ENCODE assay signal across 36 cellular contexts in genomic region chrX:17685026-17685425, GRCh38.
"Had no signal": no experiment of that assay in that cellular context is flagged by ENCODE, and none has a peak within 500 bp of the region (broad histone marks: within the 10 kb centered on the region; RNA-seq: fewer than 3 reads in every experiment).

No MANE protein-coding gene starts in this region.

- H3K4me1 ChIP-seq: adrenal gland, body of pancreas, breast epithelium had no signal

- ATAC-seq: activated CD8-positive, alpha-beta T cell treated with anti-CD3 and anti-CD28 coated beads for 36 hours; activated naive CD4-positive, alpha-beta T cell treated with anti-CD3 and anti-CD28 coated beads, Interleukin-2, amount 50 U/mL, for 72 hours; activated T-cell treated with anti-CD3 and anti-CD28 coated beads, Interleukin-2, amount 50 U/mL, for 4 hours; activated T-cell treated with anti-CD3 and anti-CD28 coated beads, Interleukin-2, amount 50 U/mL, for 72 hours; activated T-helper 17 cell treated with anti-CD3 and anti-CD28 coated beads, Interleukin-2, amount 50 U/mL, for 72 hours; body of pancreas had no signal

- H3K9me3 ChIP-seq: adrenal gland, body of pancreas, breast epithelium had no signal

- H3K4me3 ChIP-seq: adrenal gland, body of pancreas, breast epithelium had no signal

- H3K4me3 Mint-ChIP-seq: activated B cell treated with CpG ODN at 0.5 μM for 24 hours; activated CD4-positive, alpha-beta memory T cell treated with anti-CD3 and anti-CD28 coated beads for 36 hours; activated CD4-positive, alpha-beta T cell treated with anti-CD3 and anti-CD28 coated beads, Interleukin-2, amount 10 ng/mL, durations not matched to agents 24 days and 14 days; activated CD8-positive, alpha-beta T cell treated with anti-CD3 and anti-CD28 coated beads for 36 hours; activated naive CD4-positive, alpha-beta T cell treated with anti-CD3 and anti-CD28 coated beads for 36 hours; activated naive CD8-positive, alpha-beta T cell treated with anti-CD3 and anti-CD28 coated beads for 36 hours; activated T-cell treated with anti-CD3 and anti-CD28 coated beads, Interleukin-2, amount 50 U/mL, for 4 hours; activated T-cell treated with anti-CD3 and anti-CD28 coated beads, Interleukin-2, amount 50 U/mL, for 72 hours; activated T-helper 1 cell treated with anti-CD3 and anti-CD28 coated beads, Interleukin-12 subunit alpha, Interleukin-12 subunit beta, Interleukin-2, Interleukin-4 antibody, amounts not matched to agents 30 ng/mL and 10 ng/mL and 1 ng/mL, durations not matched to agents 14 hours and 24 hours and 36 hours; activated T-helper 17 cell treated with anti-CD3 and anti-CD28 coated beads, Interleukin-2, amount 50 U/mL, for 72 hours; T-helper 1 cell treated with Interleukin-12 subunit alpha and Interleukin-12 subunit beta and Interleukin-4 antibody, amounts not matched to agents 30 μg/mL and 1 μg/mL, for 36 hours; T-helper 2 cell treated with Interferon-gamma antibody and Interleukin-4, amounts not matched to agents 5 μg/mL and 100 μg/mL, for 36 hours had no signal

- H3K27ac ChIP-seq: adrenal gland, body of pancreas, brain microvascular endothelial cell, breast epithelium, VCaP had no signal

- DNase-seq: activated B cell treated with CpG ODN at 0.5 μM for 24 hours; activated CD4-positive, alpha-beta memory T cell treated with anti-CD3 and anti-CD28 coated beads for 36 hours; activated CD4-positive, alpha-beta T cell treated with anti-CD3 and anti-CD28 coated beads for 4 hours; activated CD4-positive, alpha-beta T cell treated with anti-CD3 and anti-CD28 coated beads, Interleukin-2, amount 10 ng/mL, durations not matched to agents 24 days and 14 days; activated CD4-positive, alpha-beta T cell treated with anti-CD3 and anti-CD28 coated beads, Interleukin-2, amount 50 U/mL, for 1 hour; activated CD4-positive, alpha-beta T cell treated with anti-CD3 and anti-CD28 coated beads, Interleukin-2, amount 50 U/mL, for 4 hours; activated CD4-positive, CD25-positive, alpha-beta regulatory T cell treated with anti-CD3 and anti-CD28 coated beads, Interleukin-2, amount 50 U/mL, for 72 hours; activated CD8-positive, alpha-beta memory T cell treated with anti-CD3 and anti-CD28 coated beads, Interleukin-2, amount 50 U/mL, for 4 hours; activated CD8-positive, alpha-beta T cell treated with anti-CD3 and anti-CD28 coated beads for 36 hours; activated effector memory CD4-positive, alpha-beta T cell treated with anti-CD3 and anti-CD28 coated beads, Interleukin-2, amount 50 U/mL, for 16 hours; activated gamma-delta T cell treated with Interleukin-2 at 50 U/mL for 16 hours; activated naive CD4-positive, alpha-beta T cell; activated naive CD4-positive, alpha-beta T cell treated with anti-CD3 and anti-CD28 coated beads for 36 hours; activated naive CD4-positive, alpha-beta T cell treated with anti-CD3 and anti-CD28 coated beads, Interleukin-2, amount 50 U/mL, for 16 hours; activated naive CD8-positive, alpha-beta T cell treated with anti-CD3 and anti-CD28 coated beads for 36 hours; activated T-cell treated with anti-CD3 and anti-CD28 coated beads for 4 hours; activated T-cell treated with anti-CD3 and anti-CD28 coated beads, Interleukin-2, amount 50 U/mL, for 1 hour; activated T-cell treated with anti-CD3 and anti-CD28 coated beads, Interleukin-2, amount 50 U/mL, for 4 hours; activated T-cell treated with anti-CD3 and anti-CD28 coated beads, Interleukin-2, amount 50 U/mL, for 72 hours; adrenal gland; amniotic stem cell; aorta; body of pancreas; brain microvascular endothelial cell; central memory CD4-positive, alpha-beta T cell; T-helper 1 cell; T-helper 2 cell; T-helper 9 cell had no signal

- H3K27me3 Mint-ChIP-seq: activated CD4-positive, alpha-beta memory T cell treated with anti-CD3 and anti-CD28 coated beads for 36 hours; activated CD4-positive, alpha-beta T cell treated with anti-CD3 and anti-CD28 coated beads, Interleukin-2, amount 10 ng/mL, durations not matched to agents 24 days and 14 days; activated CD8-positive, alpha-beta T cell treated with anti-CD3 and anti-CD28 coated beads for 36 hours; activated naive CD8-positive, alpha-beta T cell treated with anti-CD3 and anti-CD28 coated beads for 36 hours; activated T-helper 17 cell treated with anti-CD3 and anti-CD28 coated beads, Interleukin-2, amount 50 U/mL, for 72 hours had no signal

- H3K36me3 Mint-ChIP-seq: activated CD4-positive, alpha-beta memory T cell treated with anti-CD3 and anti-CD28 coated beads for 36 hours; activated naive CD4-positive, alpha-beta T cell treated with anti-CD3 and anti-CD28 coated beads, Interleukin-2, amount 50 U/mL, for 72 hours had no signal

- H3K27me3 ChIP-seq: adrenal gland, body of pancreas, brain microvascular endothelial cell had no signal

- H3K27ac Mint-ChIP-seq: activated B cell treated with CpG ODN at 0.5 μM for 24 hours; activated CD4-positive, alpha-beta memory T cell treated with anti-CD3 and anti-CD28 coated beads for 36 hours; activated CD4-positive, alpha-beta T cell treated with anti-CD3 and anti-CD28 coated beads, Interleukin-2, amount 10 ng/mL, durations not matched to agents 24 days and 14 days; activated CD8-positive, alpha-beta T cell treated with anti-CD3 and anti-CD28 coated beads for 36 hours; activated naive CD4-positive, alpha-beta T cell treated with anti-CD3 and anti-CD28 coated beads for 36 hours; activated naive CD4-positive, alpha-beta T cell treated with anti-CD3 and anti-CD28 coated beads, Interleukin-2, amount 50 U/mL, for 72 hours; activated naive CD8-positive, alpha-beta T cell treated with anti-CD3 and anti-CD28 coated beads for 36 hours; activated T-cell treated with anti-CD3 and anti-CD28 coated beads, Interleukin-2, amount 50 U/mL, for 72 hours; activated T-helper 1 cell treated with anti-CD3 and anti-CD28 coated beads, Interleukin-12 subunit alpha, Interleukin-12 subunit beta, Interleukin-2, Interleukin-4 antibody, amounts not matched to agents 30 ng/mL and 10 ng/mL and 1 ng/mL, durations not matched to agents 14 hours and 24 hours and 36 hours; activated T-helper 17 cell treated with anti-CD3 and anti-CD28 coated beads, Interleukin-2, amount 50 U/mL, for 72 hours; T-helper 1 cell treated with Interleukin-12 subunit alpha and Interleukin-12 subunit beta and Interleukin-4 antibody, amounts not matched to agents 30 μg/mL and 1 μg/mL, for 36 hours; T-helper 2 cell treated with Interferon-gamma antibody and Interleukin-4, amounts not matched to agents 5 μg/mL and 100 μg/mL, for 36 hours had no signal

- H3K36me3 ChIP-seq: adrenal gland, brain microvascular endothelial cell, breast epithelium had no signal

- H3K9me3 Mint-ChIP-seq: activated B cell treated with CpG ODN at 0.5 μM for 24 hours; activated CD4-positive, alpha-beta memory T cell treated with anti-CD3 and anti-CD28 coated beads for 36 hours; activated CD4-positive, alpha-beta T cell treated with anti-CD3 and anti-CD28 coated beads, Interleukin-2, amount 10 ng/mL, durations not matched to agents 24 days and 14 days; activated CD8-positive, alpha-beta T cell treated with anti-CD3 and anti-CD28 coated beads for 36 hours; activated naive CD4-positive, alpha-beta T cell treated with anti-CD3 and anti-CD28 coated beads for 36 hours; activated naive CD4-positive, alpha-beta T cell treated with anti-CD3 and anti-CD28 coated beads, Interleukin-2, amount 50 U/mL, for 72 hours; activated T-cell treated with anti-CD3 and anti-CD28 coated beads, Interleukin-2, amount 50 U/mL, for 4 hours; activated T-helper 1 cell treated with anti-CD3 and anti-CD28 coated beads, Interleukin-12 subunit alpha, Interleukin-12 subunit beta, Interleukin-2, Interleukin-4 antibody, amounts not matched to agents 30 ng/mL and 10 ng/mL and 1 ng/mL, durations not matched to agents 14 hours and 24 hours and 36 hours; activated T-helper 17 cell treated with anti-CD3 and anti-CD28 coated beads, Interleukin-2, amount 50 U/mL, for 72 hours; T-helper 1 cell treated with Interleukin-12 subunit alpha and Interleukin-12 subunit beta and Interleukin-4 antibody, amounts not matched to agents 30 μg/mL and 1 μg/mL, for 36 hours; T-helper 2 cell treated with Interferon-gamma antibody and Interleukin-4, amounts not matched to agents 5 μg/mL and 100 μg/mL, for 36 hours had no signal

- H3K4me1 Mint-ChIP-seq: activated B cell treated with CpG ODN at 0.5 μM for 24 hours; activated T-helper 17 cell treated with anti-CD3 and anti-CD28 coated beads, Interleukin-2, amount 50 U/mL, for 72 hours had no signal

- FAIRE-seq: TTC549 had no signal
